ENCODE assay signal across 29 cellular contexts in the genomic region with DNA sequence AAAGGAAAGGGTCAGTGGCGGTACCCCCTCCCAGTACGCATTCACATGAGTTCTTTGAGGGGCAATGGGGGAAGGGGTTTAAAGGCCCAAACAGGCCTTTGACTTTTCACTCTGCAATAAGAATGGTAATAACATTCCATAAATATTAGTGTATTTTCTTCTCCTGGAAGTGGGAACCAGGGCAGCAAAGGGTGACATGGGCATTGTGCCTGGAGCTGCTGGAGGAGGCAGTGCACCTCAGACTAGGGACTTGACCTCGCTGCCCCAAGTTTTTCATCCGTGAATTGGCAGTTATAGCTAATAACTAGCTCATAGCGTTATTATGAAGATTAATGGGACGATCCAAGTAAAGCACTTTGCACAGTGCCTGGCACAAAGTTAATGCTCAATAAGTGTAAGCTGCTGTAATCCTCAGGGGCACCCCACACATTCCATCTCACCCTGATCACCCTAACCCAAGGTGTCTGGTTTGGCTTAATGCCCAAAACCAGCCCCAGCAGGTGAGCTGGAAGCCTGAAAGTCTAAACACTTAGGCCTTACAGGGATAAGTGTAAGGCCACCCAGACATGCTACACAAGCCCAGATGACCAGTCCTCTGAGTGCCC. TPM values are rescaled to one million over a fixed set of nuclear protein-coding genes. Genes with fewer than 3 reads are reported as not detected.
A peak's percentile ranks its signal among the peaks of the same experiment; 100 is the strongest.
DNase-seq lines count a peak whose midpoint lies in the region; ATAC-seq, FAIRE-seq and TF ChIP-seq lines count a peak whose summit lies in the region.
"Had no signal": no experiment of that assay in that cellular context is flagged by ENCODE, and none has a peak within 500 bp of the region (broad histone marks: within the 10 kb centered on the region; RNA-seq: fewer than 3 reads in every experiment).

No MANE protein-coding gene starts in this region.

- no peak overlapping the region for H3K27ac ChIP-seq in brain microvascular endothelial cell
- H3K27ac ChIP-seq: C4-2B, coronary artery, parathyroid adenoma, thoracic aorta had no signal

- H3K4me1 Mint-ChIP-seq in CD14-positive monocyte: peaks cover 47% of the 10 kb centered on the region
- H3K4me1 Mint-ChIP-seq: stimulated activated effector memory CD8-positive, alpha-beta T cell treated with anti-CD3 and anti-CD28 coated beads, Interleukin-12 subunit alpha, Interleukin-12 subunit beta, amount 100 ng/mL, for 72 hours had no signal

- H3K36me3 ChIP-seq in brain microvascular endothelial cell (replicated peaks): no peaks in the 10 kb centered on the region
- H3K36me3 ChIP-seq: thoracic aorta had no signal

- ATAC-seq in GM19324 (IDR thresholded peaks at IDR 0.05; ENCODE audit: low FRiP score, unreplicated experiment): no peak
- ATAC-seq: activated CD4-positive, CD25-positive, alpha-beta regulatory T cell treated with anti-CD3 and anti-CD28 coated beads, Interleukin-2, amount 50 U/mL, for 24 hours; HepG2; left cardiac atrium; stimulated activated effector memory CD8-positive, alpha-beta T cell treated with anti-CD3 and anti-CD28 coated beads, Interleukin-12 subunit alpha, Interleukin-12 subunit beta, amount 100 ng/mL, for 72 hours had no signal

- H3K27ac Mint-ChIP-seq in CD14-positive monocyte: peak overlapping the region in 2 of 7 donors; percentile 30 to 53
- H3K27ac Mint-ChIP-seq: activated naive CD4-positive, alpha-beta T cell treated with anti-CD3 and anti-CD28 coated beads for 36 hours; stimulated activated effector memory CD8-positive, alpha-beta T cell treated with anti-CD3 and anti-CD28 coated beads, Interleukin-12 subunit alpha, Interleukin-12 subunit beta, amount 100 ng/mL, for 72 hours had no signal

- peaks cover 5 to 10% of the 10 kb centered on the region in 2 donors for H3K36me3 Mint-ChIP-seq in CD14-positive monocyte
- H3K36me3 Mint-ChIP-seq: naive B cell; stimulated activated effector memory CD8-positive, alpha-beta T cell treated with anti-CD3 and anti-CD28 coated beads, Interleukin-12 subunit alpha, Interleukin-12 subunit beta, amount 100 ng/mL, for 72 hours had no signal

- TF ChIP-seq CTCF in CD14-positive monocyte (IDR thresholded peaks at IDR 0.05) (no peak), brain microvascular endothelial cell (IDR thresholded peaks at IDR 0.05; ENCODE audit: low read depth, low read length, missing control alignments) (no peak)

- peaks cover 0 to 6% (median 2%) of the 10 kb centered on the region in 7 donors for H3K9me3 Mint-ChIP-seq in CD14-positive monocyte
- H3K9me3 Mint-ChIP-seq: activated naive CD4-positive, alpha-beta T cell treated with anti-CD3 and anti-CD28 coated beads for 36 hours; naive B cell; stimulated activated effector memory CD8-positive, alpha-beta T cell treated with anti-CD3 and anti-CD28 coated beads, Interleukin-12 subunit alpha, Interleukin-12 subunit beta, amount 100 ng/mL, for 72 hours had no signal

- H3K4me3 Mint-ChIP-seq in CD14-positive monocyte: peak overlapping the region; percentile 16 to 93
- H3K4me3 Mint-ChIP-seq: activated naive CD4-positive, alpha-beta T cell treated with anti-CD3 and anti-CD28 coated beads for 36 hours had no signal

- DNase-seq in CD14-positive monocyte (ENCODE audit: low spot score) (no peak), H54 (ENCODE audit: insufficient read length, low spot score) (peak; percentile 59), T1000 (lab: John Stamatoyannopoulos, UW) (peak; percentile 82), mesenteric fat pad (ENCODE audit: low spot score) (peak; percentile 30), nucleus accumbens (lab: John Stamatoyannopoulos, UW) (no peak), brain microvascular endothelial cell (no peak), GM19240 (ENCODE audit: insufficient read length, low spot score) (no peak)
- DNase-seq: ACHN; activated CD8-positive, alpha-beta memory T cell treated with anti-CD3 and anti-CD28 coated beads for 24 hours; activated naive CD4-positive, alpha-beta T cell treated with anti-CD3 and anti-CD28 coated beads for 36 hours; activated T-cell treated with anti-CD3 and anti-CD28 coated beads, Interleukin-2, amount 50 U/mL, for 48 hours; amniotic stem cell; DMS 273 treated with DMSO at 0.1 percent for 48 hours; left cardiac atrium; mesenchymal stem cell; NCI-H1417; NCI-H510A; stimulated activated CD4-positive, alpha-beta T cell treated with anti-CD3 and anti-CD28 coated beads, Interleukin-2, amount 100 ng/mL, for 24 hours; T-helper 9 cell had no signal

- FAIRE-seq in H54 (lab: Jason Lieb, UNC): no peak
- FAIRE-seq: bronchial epithelial cell, HepG2 had no signal

- intact Hi-C loops in CD14-positive monocyte (cut with micrococcal nuclease): no loop called here

- no peak for TF ChIP-seq POLR2A in H54 (IDR thresholded peaks at IDR 0.05; ENCODE audit: low read depth, low read length)

- no peak overlapping the region for H3K4me3 ChIP-seq in brain microvascular endothelial cell (ENCODE audit: low read depth, low read length)
- H3K4me3 ChIP-seq: coronary artery, thoracic aorta had no signal

- in situ Hi-C loops in brain microvascular endothelial cell (cut with HindIII; ENCODE audit: low pct_ligation_motif_present, low sequenced_read_pairs): no loop called here

- peaks cover 28 to 51% (median 29%) of the 10 kb centered on the region in 3 donors for H3K27me3 Mint-ChIP-seq in CD14-positive monocyte (ENCODE audit: low read depth in 3 of 3)

- peaks cover 22% of the 10 kb centered on the region for H3K27me3 ChIP-seq in brain microvascular endothelial cell (replicated peaks)

RNA-seq across cellular contexts. Expression of gene KCNH3, which starts 2.8 kb away (rescaled TPM):
- polyA plus RNA-seq in CD14-positive monocyte: 1 to 10 TPM; 1.3 to 3.3 TPM
- 0.19 TPM for total RNA-seq in mesenteric fat pad

RNA-seq across cellular contexts. Expression of gene MCRS1, which starts 31.9 kb away (rescaled TPM):
- polyA plus RNA-seq in CD14-positive monocyte: 10 to 100 TPM; 50.3 to 52.3 TPM
- 35.1 TPM for total RNA-seq in mesenteric fat pad

Comparison
In these comparisons a context has a peak if more than half of its experiments do, and no peak if none do; other contexts are left out.
1. DNase-seq: peak in H54 (single experiment), T1000 (single experiment) and mesenteric fat pad (single experiment); none in CD14-positive monocyte (single experiment), nucleus accumbens (0 of 56), brain microvascular endothelial cell (single experiment) and GM19240 (single experiment).